In the genomic region with DNA sequence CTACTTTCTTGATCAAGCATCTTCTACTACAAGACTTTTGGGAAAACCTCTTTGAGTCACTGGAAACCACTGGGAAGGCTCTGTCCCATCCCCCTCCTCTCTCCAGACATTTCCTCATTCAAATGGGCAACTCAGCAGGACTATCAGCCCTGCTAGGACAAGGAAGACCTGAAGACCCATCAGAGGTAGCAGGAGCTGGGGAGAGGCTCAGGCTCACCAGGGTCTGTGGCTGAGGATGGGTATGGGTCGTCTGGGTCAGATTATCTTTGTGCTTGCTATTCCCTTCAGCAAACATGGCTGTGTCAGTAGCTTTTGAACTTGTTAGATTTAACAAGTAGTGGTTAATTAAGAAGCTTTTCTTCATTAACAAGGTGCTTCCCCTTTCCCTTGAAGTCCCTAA, we compare ENCODE assay signal across 2 cellular contexts.
TF ChIP-seq lines count a peak whose summit lies in the region.

No MANE protein-coding gene starts in this region.

TF ChIP-seq in GM23338, 12 proteins besides CTCF, POLR2A, EP300 and RAD21:
- TF ChIP-seq NANOG (IDR thresholded peaks at IDR 0.05; ENCODE audit: borderline replicate concordance): no peak
- TF ChIP-seq POLR2AphosphoS5 (IDR thresholded peaks at IDR 0.05; ENCODE audit: low read depth): no peak
- TF ChIP-seq EZH2phosphoT487 (IDR thresholded peaks at IDR 0.05; ENCODE audit: unreplicated experiment): no peak
- TF ChIP-seq ZNF331 (CRISPR knock-in tag; IDR thresholded peaks at IDR 0.05; ENCODE audit: low read depth): no peak
- no peak for TF ChIP-seq CREB1 (CRISPR knock-in tag; IDR thresholded peaks at IDR 0.05; ENCODE audit: low read depth)
- TF ChIP-seq ZNF114 (CRISPR knock-in tag; IDR thresholded peaks at IDR 0.05): no peak
- TF ChIP-seq ZNF462 (CRISPR knock-in tag; IDR thresholded peaks at IDR 0.05): no peak
- TF ChIP-seq, protein P1, sequence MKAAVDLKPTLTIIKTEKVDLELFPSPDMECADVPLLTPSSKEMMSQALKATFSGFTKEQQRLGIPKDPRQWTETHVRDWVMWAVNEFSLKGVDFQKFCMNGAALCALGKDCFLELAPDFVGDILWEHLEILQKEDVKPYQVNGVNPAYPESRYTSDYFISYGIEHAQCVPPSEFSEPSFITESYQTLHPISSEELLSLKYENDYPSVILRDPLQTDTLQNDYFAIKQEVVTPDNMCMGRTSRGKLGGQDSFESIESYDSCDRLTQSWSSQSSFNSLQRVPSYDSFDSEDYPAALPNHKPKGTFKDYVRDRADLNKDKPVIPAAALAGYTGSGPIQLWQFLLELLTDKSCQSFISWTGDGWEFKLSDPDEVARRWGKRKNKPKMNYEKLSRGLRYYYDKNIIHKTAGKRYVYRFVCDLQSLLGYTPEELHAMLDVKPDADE (IDR thresholded peaks at IDR 0.05): no peak
- no peak for TF ChIP-seq REST (IDR thresholded peaks at IDR 0.05; ENCODE audit: unreplicated experiment)

TF ChIP-seq in WTC11, 78 proteins besides CTCF, POLR2A, EP300 and RAD21:
- TF ChIP-seq KAT7 (CRISPR knock-in tag; IDR thresholded peaks at IDR 0.05; ENCODE audit: borderline replicate concordance) (no peak), NFYB (CRISPR knock-in tag; conservative IDR thresholded peaks at IDR 0.05; ENCODE audit: low read depth) (no peak), CBFB (CRISPR knock-in tag; IDR thresholded peaks at IDR 0.05; ENCODE audit: low read depth) (no peak), ZNF263 (CRISPR knock-in tag; IDR thresholded peaks at IDR 0.05; ENCODE audit: low read depth) (no peak), ZNF121 (CRISPR knock-in tag; IDR thresholded peaks at IDR 0.05) (no peak), NFE2L1 (CRISPR knock-in tag; IDR thresholded peaks at IDR 0.05) (no peak), OVOL2 (CRISPR knock-in tag; IDR thresholded peaks at IDR 0.05; ENCODE audit: borderline replicate concordance) (no peak), NR3C1 (CRISPR knock-in tag; conservative IDR thresholded peaks at IDR 0.05; ENCODE audit: low read depth) (no peak), ATF6 (CRISPR knock-in tag; IDR thresholded peaks at IDR 0.05) (no peak), SMAD3 (CRISPR knock-in tag; IDR thresholded peaks at IDR 0.05; ENCODE audit: borderline replicate concordance) (no peak), ZNF423 (CRISPR knock-in tag; IDR thresholded peaks at IDR 0.05) (no peak), TEAD4 (CRISPR knock-in tag; IDR thresholded peaks at IDR 0.05) (no peak), GRHL2 (CRISPR knock-in tag; IDR thresholded peaks at IDR 0.05; ENCODE audit: insufficient replicate concordance, severe bottlenecking) (no peak), NR1H2 (CRISPR knock-in tag; IDR thresholded peaks at IDR 0.05) (no peak), CREB1 (CRISPR knock-in tag; IDR thresholded peaks at IDR 0.05) (no peak), ESRRA (CRISPR knock-in tag; IDR thresholded peaks at IDR 0.05; ENCODE audit: borderline replicate concordance) (no peak), SP1 (CRISPR knock-in tag; conservative IDR thresholded peaks at IDR 0.05) (no peak), HMGA2 (CRISPR knock-in tag; IDR thresholded peaks at IDR 0.05) (no peak), JUN (CRISPR knock-in tag; IDR thresholded peaks at IDR 0.05) (no peak)
- TF ChIP-seq, protein P2, sequence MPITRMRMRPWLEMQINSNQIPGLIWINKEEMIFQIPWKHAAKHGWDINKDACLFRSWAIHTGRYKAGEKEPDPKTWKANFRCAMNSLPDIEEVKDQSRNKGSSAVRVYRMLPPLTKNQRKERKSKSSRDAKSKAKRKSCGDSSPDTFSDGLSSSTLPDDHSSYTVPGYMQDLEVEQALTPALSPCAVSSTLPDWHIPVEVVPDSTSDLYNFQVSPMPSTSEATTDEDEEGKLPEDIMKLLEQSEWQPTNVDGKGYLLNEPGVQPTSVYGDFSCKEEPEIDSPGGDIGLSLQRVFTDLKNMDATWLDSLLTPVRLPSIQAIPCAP (CRISPR knock-in tag; IDR thresholded peaks at IDR 0.05): no peak
